ENCODE assay signal across 1 cellular context in the genomic region with DNA sequence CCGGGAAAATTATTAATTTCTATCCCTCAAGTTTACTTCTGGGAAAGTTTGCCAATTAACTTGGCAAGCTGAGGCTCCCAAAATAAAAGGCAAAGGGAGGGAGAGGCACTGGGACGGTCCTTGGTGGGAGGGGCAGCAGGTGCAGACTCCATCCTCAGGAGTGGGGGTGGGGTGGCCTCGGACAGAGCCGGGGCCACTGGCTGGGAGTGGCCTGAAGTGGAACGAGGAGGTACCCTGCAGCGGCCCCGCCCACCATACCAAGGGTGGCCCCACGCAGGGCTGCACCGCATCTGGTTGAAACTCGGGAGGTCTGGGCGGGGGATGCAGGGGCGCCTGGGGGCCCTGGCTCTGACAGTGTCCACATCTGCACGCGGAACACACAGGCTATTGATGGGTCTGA.
TF ChIP-seq lines count a peak whose summit lies in the region.

No MANE protein-coding gene starts in this region.

TF ChIP-seq in HEK293, 187 proteins besides CTCF, POLR2A, EP300 and RAD21 (continued from another document):
- no peak for TF ChIP-seq ZSCAN18 (tag by site-specific recombination; IDR thresholded peaks at IDR 0.05)
- TF ChIP-seq GLIS2 (tag by site-specific recombination; IDR thresholded peaks at IDR 0.05), result no peak; the same call in none of the 2 replicates
- no peak for TF ChIP-seq ZEB2 (tag by site-specific recombination; IDR thresholded peaks at IDR 0.05)
- TF ChIP-seq, protein P1, sequence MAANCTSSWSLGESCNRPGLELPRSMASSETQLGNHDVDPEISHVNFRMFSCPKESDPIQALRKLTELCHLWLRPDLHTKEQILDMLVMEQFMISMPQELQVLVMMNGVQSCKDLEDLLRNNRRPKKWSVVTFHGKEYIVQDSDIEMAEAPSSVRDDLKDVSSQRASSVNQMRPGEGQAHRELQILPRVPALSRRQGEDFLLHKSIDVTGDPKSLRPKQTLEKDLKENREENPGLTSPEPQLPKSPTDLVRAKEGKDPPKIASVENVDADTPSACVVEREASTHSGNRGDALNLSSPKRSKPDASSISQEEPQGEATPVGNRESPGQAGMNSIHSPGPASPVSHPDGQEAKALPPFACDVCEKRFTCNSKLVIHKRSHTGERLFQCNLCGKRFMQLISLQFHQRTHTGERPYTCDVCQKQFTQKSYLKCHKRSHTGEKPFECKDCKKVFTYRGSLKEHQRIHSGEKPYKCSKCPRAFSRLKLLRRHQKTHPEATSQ (tag by site-specific recombination; IDR thresholded peaks at IDR 0.05), result no peak
- no peak for TF ChIP-seq INSM2 (tag by site-specific recombination; IDR thresholded peaks at IDR 0.05)
- TF ChIP-seq ZBTB20 (tag by site-specific recombination; IDR thresholded peaks at IDR 0.05), result no peak
- no peak for TF ChIP-seq EGR2 (tag by site-specific recombination; IDR thresholded peaks at IDR 0.05; ENCODE audit: low read depth)
- no peak for TF ChIP-seq ZNF112 (tag by site-specific recombination; IDR thresholded peaks at IDR 0.05)
- peak; percentile 61; the same call in 1 of the 2 replicates for TF ChIP-seq KLF9 (tag by site-specific recombination; IDR thresholded peaks at IDR 0.05; ENCODE audit: low read depth)
- peak; percentile 40; the same call in 1 of the 2 replicates for TF ChIP-seq ZNF692 (tag by site-specific recombination; IDR thresholded peaks at IDR 0.05)
- TF ChIP-seq, protein P2, sequence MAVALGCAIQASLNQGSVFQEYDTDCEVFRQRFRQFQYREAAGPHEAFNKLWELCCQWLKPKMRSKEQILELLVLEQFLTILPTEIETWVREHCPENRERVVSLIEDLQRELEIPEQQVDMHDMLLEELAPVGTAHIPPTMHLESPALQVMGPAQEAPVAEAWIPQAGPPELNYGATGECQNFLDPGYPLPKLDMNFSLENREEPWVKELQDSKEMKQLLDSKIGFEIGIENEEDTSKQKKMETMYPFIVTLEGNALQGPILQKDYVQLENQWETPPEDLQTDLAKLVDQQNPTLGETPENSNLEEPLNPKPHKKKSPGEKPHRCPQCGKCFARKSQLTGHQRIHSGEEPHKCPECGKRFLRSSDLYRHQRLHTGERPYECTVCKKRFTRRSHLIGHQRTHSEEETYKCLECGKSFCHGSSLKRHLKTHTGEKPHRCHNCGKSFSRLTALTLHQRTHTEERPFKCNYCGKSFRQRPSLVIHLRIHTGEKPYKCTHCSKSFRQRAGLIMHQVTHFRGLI (tag by site-specific recombination; IDR thresholded peaks at IDR 0.05), result no peak
- no peak for TF ChIP-seq ZNF473 (tag by site-specific recombination; IDR thresholded peaks at IDR 0.05)
- no peak for TF ChIP-seq ZXDB (tag by site-specific recombination; IDR thresholded peaks at IDR 0.05)
- TF ChIP-seq ZFP37 (tag by site-specific recombination; IDR thresholded peaks at IDR 0.05), result no peak
- TF ChIP-seq, protein P3, sequence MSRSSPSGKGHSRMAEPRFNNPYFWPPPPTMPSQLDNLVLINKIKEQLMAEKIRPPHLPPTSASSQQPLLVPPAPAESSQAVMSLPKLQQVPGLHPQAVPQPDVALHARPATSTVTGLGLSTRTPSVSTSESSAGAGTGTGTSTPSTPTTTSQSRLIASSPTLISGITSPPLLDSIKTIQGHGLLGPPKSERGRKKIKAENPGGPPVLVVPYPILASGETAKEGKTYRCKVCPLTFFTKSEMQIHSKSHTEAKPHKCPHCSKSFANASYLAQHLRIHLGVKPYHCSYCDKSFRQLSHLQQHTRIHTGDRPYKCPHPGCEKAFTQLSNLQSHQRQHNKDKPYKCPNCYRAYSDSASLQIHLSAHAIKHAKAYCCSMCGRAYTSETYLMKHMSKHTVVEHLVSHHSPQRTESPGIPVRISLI (tag by site-specific recombination; IDR thresholded peaks at IDR 0.05), result no peak
- no peak for TF ChIP-seq ZBTB48 (tag by site-specific recombination; IDR thresholded peaks at IDR 0.05)
- TF ChIP-seq ZNF548 (tag by site-specific recombination; IDR thresholded peaks at IDR 0.05), result no peak
- no peak for TF ChIP-seq ZNF174 (tag by site-specific recombination; IDR thresholded peaks at IDR 0.05)
- no peak for TF ChIP-seq ZNF488 (tag by site-specific recombination; IDR thresholded peaks at IDR 0.05)
- no peak for TF ChIP-seq ZNF514 (tag by site-specific recombination; IDR thresholded peaks at IDR 0.05)
- no peak for TF ChIP-seq RBAK (tag by site-specific recombination; IDR thresholded peaks at IDR 0.05)
- TF ChIP-seq ZNF549 (tag by site-specific recombination; IDR thresholded peaks at IDR 0.05), result no peak
- no peak for TF ChIP-seq ZNF335 (tag by site-specific recombination; conservative IDR thresholded peaks at IDR 0.05)
- no peak for TF ChIP-seq OVOL3 (tag by site-specific recombination; IDR thresholded peaks at IDR 0.05)
- no peak for TF ChIP-seq ZNF585B (tag by site-specific recombination; IDR thresholded peaks at IDR 0.05)
- TF ChIP-seq ZNF266 (tag by site-specific recombination; IDR thresholded peaks at IDR 0.05; ENCODE audit: low read depth), result no peak
- TF ChIP-seq ZNF645 (tag by site-specific recombination; IDR thresholded peaks at IDR 0.05), result no peak
- peak; percentile 86 for TF ChIP-seq KLF1 (tag by site-specific recombination; IDR thresholded peaks at IDR 0.05)
- TF ChIP-seq ZNF19 (tag by site-specific recombination; IDR thresholded peaks at IDR 0.05; ENCODE audit: low read depth), result no peak
- no peak for TF ChIP-seq ZNF24 (tag by site-specific recombination; IDR thresholded peaks at IDR 0.05)
